In the genomic region with DNA sequence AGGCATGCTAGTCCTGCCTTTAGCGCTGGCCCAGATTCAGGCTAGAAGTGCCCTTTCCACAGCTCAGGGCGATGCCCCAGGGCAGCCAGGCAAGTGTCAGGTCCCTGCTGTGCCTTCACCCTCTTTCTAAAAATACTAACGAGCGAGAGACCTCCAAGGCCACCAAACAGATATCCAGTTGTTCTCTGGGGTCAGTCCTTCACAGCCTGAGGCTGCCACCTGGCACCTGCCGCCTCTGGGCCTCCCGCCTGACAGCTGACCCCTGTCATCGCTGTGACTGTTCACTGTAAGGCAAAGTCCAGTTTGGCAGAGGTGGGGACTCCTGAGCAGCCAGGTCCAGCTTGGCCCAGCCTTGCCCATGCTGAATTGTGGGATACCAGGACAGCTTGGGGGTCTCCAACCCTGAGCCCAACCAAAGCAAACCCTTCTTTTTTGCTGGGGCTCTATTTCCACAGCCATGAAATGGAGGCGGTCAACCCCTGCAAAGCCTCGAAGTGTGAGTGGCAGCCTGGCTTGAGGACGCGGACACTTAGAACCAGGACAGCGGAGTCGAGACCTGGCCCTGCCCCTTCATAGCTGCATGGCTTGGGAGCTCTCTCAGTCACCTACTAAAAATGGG, we compare ENCODE assay signal across 28 cellular contexts.
DNase-seq lines count a peak whose midpoint lies in the region; TF ChIP-seq lines count a peak whose summit lies in the region.
"Had no signal": no experiment of that assay in that cellular context is flagged by ENCODE, and none has a peak within 500 bp of the region (broad histone marks: within the 10 kb centered on the region; RNA-seq: fewer than 3 reads in every experiment).

No MANE protein-coding gene starts in this region.

- H3K4me1 ChIP-seq in right atrium auricular region: peaks cover 0 to 43% of the 10 kb centered on the region in 2 donors
- peaks cover 24% of the 10 kb centered on the region for H3K4me1 ChIP-seq in neural progenitor cell
- H3K4me1 ChIP-seq: foreskin keratinocyte, spleen, tibial artery had no signal

- H3K4me3 ChIP-seq in right atrium auricular region: no peak overlapping the region
- H3K4me3 ChIP-seq in neural progenitor cell: no peak overlapping the region
- H3K4me3 ChIP-seq: spleen, tibial artery had no signal

- H3K9me3 ChIP-seq in right atrium auricular region (no peaks in the 10 kb centered on the region), neural progenitor cell (ENCODE audit: low read depth) (no peaks in the 10 kb centered on the region)
- H3K9me3 ChIP-seq: spleen, tibial artery had no signal

- no peaks in the 10 kb centered on the region for H3K36me3 Mint-ChIP-seq in neural progenitor cell

- H3K27me3 Mint-ChIP-seq in neural progenitor cell (ENCODE audit: insufficient read depth, low read depth): peaks cover 9% of the 10 kb centered on the region
- H3K27me3 Mint-ChIP-seq: activated CD4-positive, alpha-beta T cell treated with anti-CD3 and anti-CD28 coated beads, Interleukin-2, amount 10 ng/mL, durations not matched to agents 7 days and 5 days; activated naive CD8-positive, alpha-beta T cell; activated T-helper 17 cell treated with anti-CD3 and anti-CD28 coated beads, Interleukin-2, amount 50 U/mL, for 72 hours; B cell; T-helper 17 cell had no signal

- no peak overlapping the region for H3K27ac Mint-ChIP-seq in neural progenitor cell
- H3K27ac Mint-ChIP-seq: activated CD4-positive, alpha-beta T cell treated with anti-CD3 and anti-CD28 coated beads, Interleukin-2, amount 10 ng/mL, durations not matched to agents 7 days and 5 days; activated naive CD8-positive, alpha-beta T cell; activated T-helper 17 cell treated with anti-CD3 and anti-CD28 coated beads, Interleukin-2, amount 50 U/mL, for 72 hours; B cell; naive thymus-derived CD8-positive, alpha-beta T cell; stimulated activated naive CD8-positive, alpha-beta T cell treated with anti-CD3 and anti-CD28 coated beads, Interleukin-15, amount 100 ng/mL, for 72 hours; T-helper 17 cell had no signal

- H2AFZ ChIP-seq in neural progenitor cell (replicated peaks): no peak overlapping the region

- H3K4me3 Mint-ChIP-seq in neural progenitor cell: no peak overlapping the region
- H3K4me3 Mint-ChIP-seq: activated CD4-positive, alpha-beta T cell treated with anti-CD3 and anti-CD28 coated beads, Interleukin-2, amount 10 ng/mL, durations not matched to agents 7 days and 5 days; activated naive CD8-positive, alpha-beta T cell; activated T-helper 17 cell treated with anti-CD3 and anti-CD28 coated beads, Interleukin-2, amount 50 U/mL, for 72 hours; B cell; naive thymus-derived CD8-positive, alpha-beta T cell; stimulated activated naive CD8-positive, alpha-beta T cell treated with anti-CD3 and anti-CD28 coated beads, Interleukin-15, amount 100 ng/mL, for 72 hours; T-helper 17 cell had no signal

- no peaks in the 10 kb centered on the region for H3K36me3 ChIP-seq in right atrium auricular region
- no peaks in the 10 kb centered on the region for H3K36me3 ChIP-seq in neural progenitor cell
- H3K36me3 ChIP-seq: spleen, tibial artery had no signal

- H3F3A ChIP-seq in neural progenitor cell (ENCODE audit: low read depth): peaks cover 36% of the 10 kb centered on the region

- no peak overlapping the region for H3K4me2 ChIP-seq in neural progenitor cell
- H3K4me2 ChIP-seq: KMS-11 had no signal

- peaks cover 4% of the 10 kb centered on the region for H3K9me3 Mint-ChIP-seq in neural progenitor cell
- H3K9me3 Mint-ChIP-seq: activated CD4-positive, alpha-beta T cell treated with anti-CD3 and anti-CD28 coated beads, Interleukin-2, amount 10 ng/mL, durations not matched to agents 7 days and 5 days; activated T-helper 17 cell treated with anti-CD3 and anti-CD28 coated beads, Interleukin-2, amount 50 U/mL, for 72 hours had no signal

- no peaks in the 10 kb centered on the region for H4K20me1 ChIP-seq in neural progenitor cell (ENCODE audit: low read depth)

- no peak for TF ChIP-seq CTCF in right atrium auricular region (IDR thresholded peaks at IDR 0.05)
- TF ChIP-seq CTCF in neural progenitor cell (IDR thresholded peaks at IDR 0.05): peak; percentile 55

- H3K79me2 ChIP-seq in neural progenitor cell (ENCODE audit: low read depth): no peaks in the 10 kb centered on the region

- H3K27ac ChIP-seq in right atrium auricular region: peak overlapping the region; percentile 64 to 77
- H3K27ac ChIP-seq in neural progenitor cell: no peak overlapping the region
- H3K27ac ChIP-seq: foreskin keratinocyte, KMS-11, spleen, tibial artery, VCaP had no signal

- H3K9ac ChIP-seq in neural progenitor cell: no peak overlapping the region
- H3K9ac ChIP-seq: KMS-11 had no signal

- DNase-seq in activated CD8-positive, alpha-beta memory T cell treated with anti-CD3 and anti-CD28 coated beads, Interleukin-2, amount 50 U/mL, for 48 hours: peak; percentile 44
- no peak for DNase-seq in activated CD8-positive, alpha-beta memory T cell treated with anti-CD3 and anti-CD28 coated beads for 24 hours
- DNase-seq in right atrium auricular region (ENCODE audit: low spot score): no peak
- peak; percentile 40 for DNase-seq in neural progenitor cell (ENCODE audit: low spot score)
- no peak for DNase-seq in iPS-NIHi7 (ENCODE audit: extremely low spot score)
- DNase-seq in stimulated activated naive CD4-positive, alpha-beta T cell (lab: John Stamatoyannopoulos, UW): no peak
- DNase-seq in NCI-H1105 (lab: John Stamatoyannopoulos, UW): no peak
- DNase-seq in NCI-H446 (lab: John Stamatoyannopoulos, UW): no peak
- DNase-seq: activated CD4-positive, alpha-beta T cell treated with anti-CD3 and anti-CD28 coated beads, Interleukin-2, amount 10 ng/mL, durations not matched to agents 7 days and 5 days; cerebellar nuclear complex; COR-L47; erythroblast; foreskin keratinocyte; hypothalamus; mesenchymal stem cell; naive thymus-derived CD8-positive, alpha-beta T cell; NCI-H187; NCI-H2227 treated with DMSO at 0.1 percent for 48 hours; spleen; stimulated activated CD4-positive, alpha-beta T cell treated with anti-CD3 and anti-CD28 coated beads, Interleukin-4, amount 100 ng/mL, for 24 hours; stimulated activated naive CD8-positive, alpha-beta T cell treated with anti-CD3 and anti-CD28 coated beads, Interleukin-15, amount 100 ng/mL, for 72 hours; T-helper 17 cell; tibial artery had no signal

- H3K27me3 ChIP-seq in right atrium auricular region (no peaks in the 10 kb centered on the region), neural progenitor cell (no peaks in the 10 kb centered on the region)
- H3K27me3 ChIP-seq: foreskin keratinocyte, spleen, tibial artery had no signal

- H3K4me1 Mint-ChIP-seq in neural progenitor cell: peaks cover 31% of the 10 kb centered on the region
- H3K4me1 Mint-ChIP-seq: activated CD4-positive, alpha-beta T cell treated with anti-CD3 and anti-CD28 coated beads, Interleukin-2, amount 10 ng/mL, durations not matched to agents 7 days and 5 days; activated T-helper 17 cell treated with anti-CD3 and anti-CD28 coated beads, Interleukin-2, amount 50 U/mL, for 72 hours; stimulated activated naive CD8-positive, alpha-beta T cell treated with anti-CD3 and anti-CD28 coated beads, Interleukin-15, amount 100 ng/mL, for 72 hours had no signal

Comparison
In these comparisons a context has a peak if more than half of its experiments do, and no peak if none do; other contexts are left out.
1. DNase-seq: peak in activated CD8-positive, alpha-beta memory T cell treated with anti-CD3 and anti-CD28 coated beads, Interleukin-2, amount 50 U/mL, for 48 hours (single experiment) and neural progenitor cell (single experiment); none in activated CD8-positive, alpha-beta memory T cell treated with anti-CD3 and anti-CD28 coated beads for 24 hours (single experiment), right atrium auricular region (single experiment), iPS-NIHi7 (single experiment), stimulated activated naive CD4-positive, alpha-beta T cell (0 of 6), NCI-H1105 (single experiment) and NCI-H446 (0 of 2).